ENCODE assay signal across 11 cellular contexts in genomic region chr7:118029881-118030422, GRCh38.
"Had no signal": no experiment of that assay in that cellular context is flagged by ENCODE, and none has a peak within 500 bp of the region (broad histone marks: within the 10 kb centered on the region; RNA-seq: fewer than 3 reads in every experiment).

No MANE protein-coding gene starts in this region.

- H3K27me3 ChIP-seq: foreskin keratinocyte had no signal

- H3K4me1 Mint-ChIP-seq: activated naive CD4-positive, alpha-beta T cell treated with anti-CD3 and anti-CD28 coated beads, Interleukin-2, amount 50 U/mL, for 24 hours; memory B cell; T-helper 17 cell had no signal

- ATAC-seq: activated CD4-positive, CD25-positive, alpha-beta regulatory T cell treated with anti-CD3 and anti-CD28 coated beads, Interleukin-2, amount 50 U/mL, for 24 hours; foreskin keratinocyte; natural killer cell treated with Interleukin-12 subunit alpha and Interleukin-12 subunit beta and Interleukin-15 and Interleukin-18, amount 100 ng/mL, for 72 hours; psoas muscle; T-helper 17 cell had no signal

- DNase-seq: foreskin keratinocyte; head of caudate nucleus; psoas muscle; stimulated activated CD4-positive, alpha-beta T cell treated with anti-CD3 and anti-CD28 coated beads, Interleukin-12 subunit alpha, Interleukin-12 subunit beta, amount 100 ng/mL, for 4 hours; stimulated activated naive CD4-positive, alpha-beta T cell; T-helper 17 cell; trophoblast cell had no signal

- H3K27me3 Mint-ChIP-seq: natural killer cell treated with Interleukin-12 subunit alpha and Interleukin-12 subunit beta and Interleukin-15 and Interleukin-18, amount 100 ng/mL, for 72 hours; T-helper 17 cell had no signal

- H3K4me3 Mint-ChIP-seq: activated naive CD4-positive, alpha-beta T cell treated with anti-CD3 and anti-CD28 coated beads, Interleukin-2, amount 50 U/mL, for 24 hours; memory B cell; natural killer cell treated with Interleukin-12 subunit alpha and Interleukin-12 subunit beta and Interleukin-15 and Interleukin-18, amount 100 ng/mL, for 72 hours; T-helper 17 cell had no signal

- H3K9me3 ChIP-seq: psoas muscle had no signal

- H3K36me3 Mint-ChIP-seq: activated naive CD4-positive, alpha-beta T cell treated with anti-CD3 and anti-CD28 coated beads, Interleukin-2, amount 50 U/mL, for 24 hours; memory B cell; natural killer cell treated with Interleukin-12 subunit alpha and Interleukin-12 subunit beta and Interleukin-15 and Interleukin-18, amount 100 ng/mL, for 72 hours had no signal

- H3K27ac ChIP-seq: foreskin keratinocyte, psoas muscle had no signal

- H3K9me3 Mint-ChIP-seq: activated naive CD4-positive, alpha-beta T cell treated with anti-CD3 and anti-CD28 coated beads, Interleukin-2, amount 50 U/mL, for 24 hours; memory B cell had no signal

- H3K4me3 ChIP-seq: psoas muscle had no signal

- H3K4me1 ChIP-seq: foreskin keratinocyte, psoas muscle had no signal

- H3K27ac Mint-ChIP-seq: activated naive CD4-positive, alpha-beta T cell treated with anti-CD3 and anti-CD28 coated beads, Interleukin-2, amount 50 U/mL, for 24 hours; memory B cell; natural killer cell treated with Interleukin-12 subunit alpha and Interleukin-12 subunit beta and Interleukin-15 and Interleukin-18, amount 100 ng/mL, for 72 hours; T-helper 17 cell had no signal
